8 cellular contexts compared by ENCODE assay signal in the genomic region with DNA sequence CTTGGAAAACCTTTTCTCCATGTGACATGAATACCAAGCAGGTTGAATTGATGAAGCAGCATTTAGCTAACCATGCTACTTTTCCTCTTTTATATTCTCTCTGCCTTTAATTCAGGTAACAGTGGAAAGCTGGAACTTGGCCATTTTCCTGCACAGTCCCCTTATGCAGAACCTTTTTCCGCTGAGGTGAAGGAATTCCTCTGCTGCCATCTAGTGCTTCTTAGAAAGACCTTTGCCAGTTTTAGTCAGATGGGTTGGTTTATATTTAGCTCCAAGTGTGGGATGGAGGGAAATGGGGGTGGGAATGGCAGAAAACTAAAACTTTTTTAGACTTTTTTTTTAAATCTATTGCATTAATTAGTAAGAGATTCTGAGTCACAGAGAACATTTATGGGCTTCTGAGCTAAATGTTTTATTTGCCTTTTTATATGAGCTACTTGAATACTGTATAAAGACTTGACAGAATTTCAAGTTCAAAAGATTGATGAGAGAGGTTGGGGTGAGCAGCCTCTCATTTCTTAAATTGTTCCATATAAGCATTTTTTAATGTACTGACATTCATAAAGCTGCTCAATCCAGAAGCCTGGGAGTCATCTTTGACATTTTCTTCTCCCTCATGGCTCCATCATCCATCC.
A peak's percentile ranks its signal among the peaks of the same experiment; 100 is the strongest.
DNase-seq lines count a peak whose midpoint lies in the region; ATAC-seq, FAIRE-seq and TF ChIP-seq lines count a peak whose summit lies in the region.

No MANE protein-coding gene starts in this region.

- H4K5ac ChIP-seq in H1 (ENCODE audit: insufficient read length, low read depth, low read length) = no peak overlapping the region

- H3K4me2 ChIP-seq in OCI-LY1 (ENCODE audit: low read length) (no peak overlapping the region), H1 (ENCODE audit: insufficient read depth in 1 of 2, low read depth in 2 of 2, low read length in 2 of 2) (no peak overlapping the region), mesenchymal stem cell (ENCODE audit: low read length, poor library complexity, severe bottlenecking) (no peak overlapping the region)

- H3K4me3 ChIP-seq in Jurkat, Clone E6-1 (ENCODE audit: low read length) = no peak overlapping the region
- no peak overlapping the region for H3K4me3 ChIP-seq in OCI-LY1 (ENCODE audit: low read depth, low read length, poor library complexity, severe bottlenecking)
- H3K4me3 ChIP-seq in H1 (ENCODE audit: extremely low read depth in 1 of 4, insufficient read depth in 2 of 4, low read depth in 3 of 4, low read length in 4 of 4) = no peak overlapping the region
- no peak overlapping the region for H3K4me3 ChIP-seq in mesenchymal stem cell (ENCODE audit: insufficient read depth in 1 of 2, low read depth in 1 of 2, low read length in 2 of 2)

- H3K27me3 ChIP-seq in OCI-LY1 (ENCODE audit: insufficient read depth, low read length) (no peaks in the 10 kb centered on the region), H1 (replicated peaks in 1 of 4; ENCODE audit: control insufficient read depth in 3 of 4, extremely low read depth in 1 of 4, insufficient read depth in 3 of 4, low read length in 3 of 4) (no peaks in the 10 kb centered on the region), mesenchymal stem cell (ENCODE audit: control insufficient read depth in 1 of 2, insufficient read depth in 1 of 2, low read length in 2 of 2) (no peaks in the 10 kb centered on the region)
- H3K27me3 ChIP-seq in CD4-positive, alpha-beta T cell (ENCODE audit: control insufficient read depth, insufficient read depth, low read length) = no peaks in the 10 kb centered on the region

- H2AK5ac ChIP-seq in H1 (ENCODE audit: low read depth, low read length) (no peak overlapping the region), mesenchymal stem cell (ENCODE audit: low read length, severe bottlenecking) (no peak overlapping the region)

- no peaks in the 10 kb centered on the region for H3F3A ChIP-seq in OCI-LY1 (ENCODE audit: insufficient read depth, low read length)

- no peak overlapping the region for H3K23ac ChIP-seq in H1 (ENCODE audit: insufficient read length)
- H3K23ac ChIP-seq in mesenchymal stem cell (ENCODE audit: low read length in 2 of 2) = no peak overlapping the region

- H2BK12ac ChIP-seq in H1 (ENCODE audit: low read depth, low read length) = no peak overlapping the region
- no peak overlapping the region for H2BK12ac ChIP-seq in mesenchymal stem cell (ENCODE audit: low read length in 2 of 2)

- H3K9ac ChIP-seq in OCI-LY1 (ENCODE audit: low read length) (no peak overlapping the region), H1 (replicated peaks in 1 of 4; ENCODE audit: extremely low read depth in 1 of 4, low read depth in 3 of 4, low read length in 3 of 4) (no peak overlapping the region), mesenchymal stem cell (ENCODE audit: low read length) (no peak overlapping the region)

- peak; percentile 60 for TF ChIP-seq CTCF in GM10248 (IDR thresholded peaks at IDR 0.05; ENCODE audit: control extremely low read depth, extremely low read depth, low read depth, missing control alignments)
- peak; percentile 67 for TF ChIP-seq CTCF in OCI-LY1 (IDR thresholded peaks at IDR 0.05; ENCODE audit: low read length)
- peak in 2 of 3 experiments; percentile 70 to 75; a peak in 3 of 4 replicates for TF ChIP-seq CTCF in H1 (IDR thresholded peaks at IDR 0.05; ENCODE audit: control extremely low read depth in 1 of 3, insufficient read depth in 1 of 3, low read depth in 1 of 3, low read length in 3 of 3)
- TF ChIP-seq CTCF in CD4-positive, alpha-beta T cell (IDR thresholded peaks at IDR 0.05) = no peak

- intact Hi-C loops in CD4-positive, alpha-beta T cell (cut with DNase I, micrococcal nuclease) = no loop called here

- H3K9me2 ChIP-seq in OCI-LY1 (ENCODE audit: low read depth, low read length) = no peaks in the 10 kb centered on the region

- peak; percentile 76 for FAIRE-seq in H1 (lab: Jason Lieb, UNC)

- H2BK20ac ChIP-seq in H1 (ENCODE audit: low read length) = no peak overlapping the region

- no peaks in the 10 kb centered on the region for H3K9me3 Mint-ChIP-seq in CD4-positive, alpha-beta T cell

- no peak overlapping the region for H2AFZ ChIP-seq in OCI-LY1 (ENCODE audit: low read length)
- no peak overlapping the region for H2AFZ ChIP-seq in H1 (ENCODE audit: low read length)
- H2AFZ ChIP-seq in mesenchymal stem cell (ENCODE audit: low read depth, low read length) = no peak overlapping the region

- no peak overlapping the region for H3K27ac Mint-ChIP-seq in CD4-positive, alpha-beta T cell

- H2BK120ac ChIP-seq in H1 (replicated peaks; ENCODE audit: low read depth, low read length) (no peak overlapping the region), mesenchymal stem cell (ENCODE audit: low read depth, low read length) (no peak overlapping the region)

- H3K23me2 ChIP-seq in H1 (ENCODE audit: low read depth, low read length) = peaks cover 2% of the 10 kb centered on the region; the same call in 1 of the 2 replicates

- H3K4ac ChIP-seq in H1 (replicated peaks; ENCODE audit: insufficient read length, low read depth, low read length) = no peak overlapping the region
- H3K4ac ChIP-seq in mesenchymal stem cell (ENCODE audit: low read depth in 1 of 2, low read length in 2 of 2) = no peak overlapping the region

- WGBS in H1 (ENCODE audit: extremely low coverage in 1 of 2, insufficient coverage in 1 of 2, insufficient read length in 1 of 2, insufficient replicate concordance in 2 of 2, low coverage in 1 of 2, low lambda C conversion rate in 2 of 2, missing lambda C conversion rate in 1 of 2), 2 experiments = 7% methylated on average over 1 of the region's 1 CpG; no CpG with 5 or more reads in 1 of the 2 experiments
- WGBS in mesenchymal stem cell = 0% methylated on average over 1 of the region's 1 CpG

- H3K27me3 Mint-ChIP-seq in CD4-positive, alpha-beta T cell = peaks cover 17% of the 10 kb centered on the region

- H3K4me1 Mint-ChIP-seq in CD4-positive, alpha-beta T cell (ENCODE audit: low read depth) = no peaks in the 10 kb centered on the region

- H2BK5ac ChIP-seq in H1 (ENCODE audit: low read depth, low read length) (no peak overlapping the region), mesenchymal stem cell (ENCODE audit: low read depth, low read length, poor library complexity, severe bottlenecking) (no peak overlapping the region)

- H3K36me3 Mint-ChIP-seq in CD4-positive, alpha-beta T cell (ENCODE audit: low read depth) = no peaks in the 10 kb centered on the region

- no peaks in the 10 kb centered on the region for H4K20me1 ChIP-seq in OCI-LY1 (ENCODE audit: insufficient read depth, low read length)
- H4K20me1 ChIP-seq in H1 (replicated peaks in 1 of 2; ENCODE audit: control insufficient read depth in 1 of 2, insufficient read depth in 2 of 2, low read length in 2 of 2) = no peaks in the 10 kb centered on the region

- H3K18ac ChIP-seq in H1 (ENCODE audit: extremely low read depth, low read length) (no peak overlapping the region), mesenchymal stem cell (ENCODE audit: low read depth in 1 of 2, low read length in 2 of 2) (no peak overlapping the region)

- H3K36me3 ChIP-seq in OCI-LY1 (ENCODE audit: insufficient read depth, low read length) (no peaks in the 10 kb centered on the region), H1 (ENCODE audit: control insufficient read depth in 2 of 4, insufficient read depth in 4 of 4, low read length in 3 of 4) (no peaks in the 10 kb centered on the region), mesenchymal stem cell (ENCODE audit: control insufficient read depth in 1 of 2, insufficient read depth in 2 of 2, low read depth in 1 of 2, low read length in 2 of 2) (no peaks in the 10 kb centered on the region)

- no peaks in the 10 kb centered on the region for H3K79me2 ChIP-seq in OCI-LY1 (ENCODE audit: insufficient read depth, low read length)
- H3K79me2 ChIP-seq in H1 (ENCODE audit: control insufficient read depth in 1 of 2, insufficient read depth in 2 of 2, low read length in 2 of 2) = no peaks in the 10 kb centered on the region

- H4K8ac ChIP-seq in H1 (ENCODE audit: extremely low read depth, insufficient read depth, low read length) (no peak overlapping the region), mesenchymal stem cell (ENCODE audit: low read length) (no peak overlapping the region)

- H4K91ac ChIP-seq in H1 (replicated peaks; ENCODE audit: insufficient read length, low read length) = no peak overlapping the region
- no peak overlapping the region for H4K91ac ChIP-seq in mesenchymal stem cell (ENCODE audit: low read length)

- ATAC-seq in GM19035 (IDR thresholded peaks at IDR 0.05; ENCODE audit: unreplicated experiment) = no peak
- no peak for ATAC-seq in CD4-positive, alpha-beta T cell (ENCODE audit: poor library complexity)
- no peak for ATAC-seq in HG03175 (IDR thresholded peaks at IDR 0.05; ENCODE audit: unreplicated experiment)

- no peak overlapping the region for H3K56ac ChIP-seq in H1 (replicated peaks; ENCODE audit: insufficient read length, low read depth, low read length)

- no peaks in the 10 kb centered on the region for H3K9me3 ChIP-seq in OCI-LY1 (ENCODE audit: low read length)
- no peaks in the 10 kb centered on the region for H3K9me3 ChIP-seq in H1 (ENCODE audit: insufficient read depth in 2 of 2, low read depth in 1 of 2, low read length in 1 of 2)
- H3K9me3 ChIP-seq in mesenchymal stem cell (ENCODE audit: control insufficient read depth, low read length) = no peaks in the 10 kb centered on the region
- H3K9me3 ChIP-seq in CD4-positive, alpha-beta T cell (ENCODE audit: control insufficient read depth, low read length) = no peaks in the 10 kb centered on the region

- POLR2A ChIA-PET in GM10248 (lab: Yijun Ruan, JAX) (no interaction called here), H1 (lab: Charles Lee; ENCODE audit: partially characterized antibody) (no interaction called here)
- POLR2A ChIA-PET in CD4-positive, alpha-beta T cell (lab: Charles Lee) = interaction anchor here (0.6 kb wide), 1 partner anchor 45 kb away, joined by 3 read pairs; no protein-coding TSS in a partner anchor

- H3K4me1 ChIP-seq in OCI-LY1 (ENCODE audit: insufficient read depth, low read length, severe bottlenecking) (no peaks in the 10 kb centered on the region), H1 (replicated peaks in 1 of 4; ENCODE audit: control insufficient read depth in 3 of 4, insufficient read depth in 4 of 4, low read length in 3 of 4) (no peaks in the 10 kb centered on the region), mesenchymal stem cell (ENCODE audit: control insufficient read depth, insufficient read depth, low read depth, low read length) (no peaks in the 10 kb centered on the region)

- no peak for TF ChIP-seq EP300 in H1 (IDR thresholded peaks at IDR 0.05; ENCODE audit: borderline replicate concordance in 1 of 2, low read depth in 2 of 2, low read length in 2 of 2)

- TF ChIP-seq RAD21 in H1 (IDR thresholded peaks at IDR 0.05 in 1 of 2, conservative IDR thresholded peaks at IDR 0.05 in 1 of 2; ENCODE audit: low read depth in 2 of 2, low read length in 2 of 2) = peak; percentile 91 to 94

- H3K14ac ChIP-seq in H1 (ENCODE audit: insufficient read length) = no peak overlapping the region
- no peak overlapping the region for H3K14ac ChIP-seq in mesenchymal stem cell (ENCODE audit: low read length in 2 of 2)

- no peak overlapping the region for H3K4me3 Mint-ChIP-seq in CD4-positive, alpha-beta T cell

- no peaks in the 10 kb centered on the region for H3K79me1 ChIP-seq in H1 (ENCODE audit: low read depth, low read length)
- no peaks in the 10 kb centered on the region for H3K79me1 ChIP-seq in mesenchymal stem cell (replicated peaks; ENCODE audit: low read length, poor library complexity, severe bottlenecking)

- H2BK15ac ChIP-seq in H1 (ENCODE audit: low read length) (no peak overlapping the region), mesenchymal stem cell (ENCODE audit: low read depth, poor library complexity, severe bottlenecking) (no peak overlapping the region)

- no peak overlapping the region for H3K27ac ChIP-seq in OCI-LY1 (ENCODE audit: low read depth, low read length, poor library complexity, severe bottlenecking)
- no peak overlapping the region for H3K27ac ChIP-seq in H1 (ENCODE audit: low read depth, low read length)
- H3K27ac ChIP-seq in mesenchymal stem cell (ENCODE audit: low read length, poor library complexity, severe bottlenecking) = no peak overlapping the region
- H3K27ac ChIP-seq in CD4-positive, alpha-beta T cell (ENCODE audit: low read depth, low read length) = no peak overlapping the region

- peak; percentile 24 for DNase-seq in GM10248 (ENCODE audit: extremely low spot score)
- peak; percentile 43 for DNase-seq in Jurkat, Clone E6-1 (ENCODE audit: low read depth, low spot score)
- no peak for DNase-seq in H1 (ENCODE audit: low read depth in 1 of 2, low spot score in 2 of 2)
- peak; percentile 86 for DNase-seq in mesenchymal stem cell
- no peak for DNase-seq in CD4-positive, alpha-beta T cell

- no peak for TF ChIP-seq POLR2A in H1 (IDR thresholded peaks at IDR 0.05; ENCODE audit: control extremely low read depth in 1 of 2, low read depth in 2 of 2, low read length in 2 of 2)

- CTCF ChIA-PET in GM10248 (lab: Yijun Ruan, JAX) (interaction anchor here (0.7 to 4.5 kb wide), 27 partner anchors 9 to 1242 kb away, joined by 3 to 101 read pairs (median 4); no protein-coding TSS in a partner anchor), H1 (lab: Charles Lee; ENCODE audit: partially characterized antibody) (interaction anchor here (0.6 to 3.1 kb wide), 31 partner anchors 8 to 968 kb away, joined by 3 to 49 read pairs (median 3); no protein-coding TSS in a partner anchor)
- CTCF ChIA-PET in CD4-positive, alpha-beta T cell (lab: Charles Lee) = no interaction called here

Comparison
In these comparisons a context has a peak if more than half of its experiments do, and no peak if none do; other contexts are left out.
1. DNase-seq: peak in GM10248 (single experiment), Jurkat, Clone E6-1 (single experiment) and mesenchymal stem cell (single experiment); none in H1 (0 of 2) and CD4-positive, alpha-beta T cell (0 of 10).